ENCODE assay signal across 1 cellular context in the genomic region with DNA sequence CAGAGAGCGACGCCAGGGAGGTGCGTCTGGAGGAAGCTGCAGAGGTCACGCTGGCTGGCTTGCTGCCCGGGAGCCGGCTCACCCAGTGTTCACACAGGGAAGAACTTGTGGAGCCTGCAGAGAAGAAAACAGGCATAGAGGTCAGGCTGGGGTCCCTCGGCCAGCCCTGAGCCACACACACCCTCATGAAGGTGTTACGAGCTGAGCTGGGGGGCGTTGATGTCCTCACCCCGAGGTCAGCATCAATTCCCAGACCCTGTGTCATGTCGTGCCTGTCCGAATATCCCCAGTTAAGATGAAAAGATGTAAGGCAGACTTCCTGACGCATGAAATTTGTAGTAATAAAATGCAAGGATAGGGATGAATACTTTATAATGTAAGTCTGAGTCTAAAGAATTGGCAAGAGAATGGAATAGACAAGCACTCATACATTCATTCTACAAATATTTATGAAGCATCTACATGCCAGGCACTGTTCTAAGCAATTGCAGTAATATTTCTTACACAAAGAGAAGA.
TF ChIP-seq lines count a peak whose summit lies in the region.

No MANE protein-coding gene starts in this region.

TF ChIP-seq in liver, 16 proteins besides CTCF, POLR2A, EP300 and RAD21 (continued from another document):
- TF ChIP-seq REST (IDR thresholded peaks at IDR 0.05) (no peak), SP1 (IDR thresholded peaks at IDR 0.05) (no peak)
